19 cellular contexts compared by ENCODE assay signal in the genomic region with DNA sequence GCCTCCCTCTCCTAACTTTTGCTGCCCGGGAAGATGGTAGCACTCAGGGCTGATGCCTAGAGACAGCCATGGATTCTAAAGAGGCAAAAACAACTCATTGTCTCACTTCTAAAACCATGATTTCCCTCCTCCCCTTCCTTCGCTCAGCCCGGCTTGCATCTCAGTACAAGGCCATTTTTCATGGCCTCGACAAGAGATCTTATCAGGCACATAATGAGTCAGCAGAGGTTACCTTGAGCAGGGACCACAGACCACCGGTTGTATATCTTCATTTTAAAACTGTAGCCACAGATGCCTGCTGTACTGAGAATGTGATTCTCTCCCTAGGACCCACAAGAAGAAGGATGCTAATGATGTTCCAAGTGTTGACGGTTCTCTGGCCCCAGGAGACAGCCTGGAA.
DNase-seq lines count a peak whose midpoint lies in the region; ATAC-seq and TF ChIP-seq lines count a peak whose summit lies in the region.
"Had no signal": no experiment of that assay in that cellular context is flagged by ENCODE, and none has a peak within 500 bp of the region (broad histone marks: within the 10 kb centered on the region; RNA-seq: fewer than 3 reads in every experiment).

No MANE protein-coding gene starts in this region.

- H3K4me1 ChIP-seq in SK-N-SH (ENCODE audit: control insufficient read depth in 1 of 2, insufficient read depth in 2 of 2, low read depth in 1 of 2, low read length in 1 of 2): no peaks in the 10 kb centered on the region; a peak in 1 of 4 replicates
- H3K4me1 ChIP-seq in mesendoderm (ENCODE audit: control insufficient read depth, low read depth, low read length): no peaks in the 10 kb centered on the region
- H3K4me1 ChIP-seq: BLaER1, Caco-2 had no signal

- POLR2A ChIA-PET in SK-N-SH (lab: Yijun Ruan, JAX): no interaction called here

- H3K9ac ChIP-seq in SK-N-SH (no peak overlapping the region), mesendoderm (ENCODE audit: low read length) (no peak overlapping the region)
- H3K9ac ChIP-seq: BLaER1, GM23248 had no signal

- CTCF ChIA-PET in SK-N-SH (lab: Yijun Ruan, JAX): no interaction called here

- H2BK15ac ChIP-seq in mesendoderm (replicated peaks; ENCODE audit: low read depth): no peak overlapping the region

- H3F3A ChIP-seq in SK-N-SH (replicated peaks; ENCODE audit: insufficient read depth): no peaks in the 10 kb centered on the region

- no peak for TF ChIP-seq RAD21 in SK-N-SH (IDR thresholded peaks at IDR 0.05; ENCODE audit: low read length)

- no peak overlapping the region for H4K8ac ChIP-seq in mesendoderm (ENCODE audit: low read depth, low read length)

- H2BK120ac ChIP-seq in mesendoderm (ENCODE audit: low read depth, low read length): no peak overlapping the region

- no peaks in the 10 kb centered on the region for H3K9me3 ChIP-seq in SK-N-SH
- H3K9me3 ChIP-seq in MG63: no peaks in the 10 kb centered on the region
- H3K9me3 ChIP-seq: BLaER1, Caco-2 had no signal

- no peak overlapping the region for H3K18ac ChIP-seq in mesendoderm (ENCODE audit: low read length)

- WGBS in SK-N-SH (ENCODE audit: low lambda C conversion rate): 17% methylated on average over 6 of the region's 6 CpGs
- no CpG with 5 or more reads among the region's 6 CpGs for WGBS in mesendoderm (ENCODE audit: extremely low coverage, insufficient coverage, low lambda C conversion rate)

- H3K4ac ChIP-seq in mesendoderm (ENCODE audit: low read depth, low read length): no peak overlapping the region

- H3K27ac ChIP-seq in SK-N-SH (ENCODE audit: low read depth in 2 of 2, low read length in 1 of 2) (no peak overlapping the region), mesendoderm (ENCODE audit: low read depth, low read length) (no peak overlapping the region)
- H3K27ac ChIP-seq: 22Rv1, BLaER1, C4-2B, GM23248 had no signal

- TF ChIP-seq CTCF in SK-N-SH (IDR thresholded peaks at IDR 0.05): no peak

- H3K4me2 ChIP-seq in SK-N-SH: no peak overlapping the region
- no peak overlapping the region for H3K4me2 ChIP-seq in mesendoderm (ENCODE audit: low read length)
- H3K4me2 ChIP-seq: BLaER1 had no signal

- H3K56ac ChIP-seq in mesendoderm (ENCODE audit: low read length): no peak overlapping the region

- DNase-seq in SK-N-SH: no peak
- peak; percentile 16 for DNase-seq in H4 (ENCODE audit: low spot score)
- peak; percentile 30 for DNase-seq in SW480 (ENCODE audit: low spot score)
- peak; percentile 27 for DNase-seq in mesendoderm
- no peak for DNase-seq in MG63
- no peak for DNase-seq in activated CD4-positive, CD25-positive, alpha-beta regulatory T cell treated with anti-CD3 and anti-CD28 coated beads, Interleukin-2, amount 50 U/mL, for 72 hours
- DNase-seq in activated effector memory CD4-positive, alpha-beta T cell treated with anti-CD3 and anti-CD28 coated beads, Interleukin-2, amount 50 U/mL, for 16 hours: no peak
- DNase-seq: Caco-2; CD4-positive, CD25-positive, alpha-beta regulatory T cell; CD8-positive, alpha-beta T cell; DMS153; DND-41; GM23248; H9 had no signal

- H4K5ac ChIP-seq in mesendoderm (ENCODE audit: low read length): no peak overlapping the region

- H3K79me2 ChIP-seq in SK-N-SH (ENCODE audit: insufficient read depth): no peaks in the 10 kb centered on the region
- H3K79me2 ChIP-seq in mesendoderm (ENCODE audit: control insufficient read depth, insufficient read depth, low read length): no peaks in the 10 kb centered on the region

- no peak overlapping the region for H2BK5ac ChIP-seq in mesendoderm (ENCODE audit: low read length)

- H3K36me3 ChIP-seq in SK-N-SH (replicated peaks in 1 of 2; ENCODE audit: control insufficient read depth in 1 of 2, insufficient read depth in 2 of 2, low read length in 1 of 2) (no peaks in the 10 kb centered on the region), mesendoderm (ENCODE audit: control insufficient read depth, insufficient read depth, low read length) (no peaks in the 10 kb centered on the region), MG63 (no peaks in the 10 kb centered on the region)
- H3K36me3 ChIP-seq: BLaER1 had no signal

- H2AK5ac ChIP-seq in mesendoderm (ENCODE audit: low read length): no peak overlapping the region

- no peaks in the 10 kb centered on the region for H3K9me2 ChIP-seq in SK-N-SH

- H2AFZ ChIP-seq in SK-N-SH (ENCODE audit: low read depth): no peak overlapping the region
- H2AFZ ChIP-seq: GM23248 had no signal

- no peak for TF ChIP-seq EP300 in SK-N-SH (IDR thresholded peaks at IDR 0.05; ENCODE audit: borderline replicate concordance in 1 of 2, low read depth in 1 of 2, low read length in 1 of 2)

- no peak overlapping the region for H3K23ac ChIP-seq in mesendoderm (ENCODE audit: low read length)

- H3K27me3 ChIP-seq in SK-N-SH (ENCODE audit: insufficient read depth) (no peaks in the 10 kb centered on the region), mesendoderm (ENCODE audit: insufficient read depth, low read length, poor library complexity) (no peaks in the 10 kb centered on the region), MG63 (no peaks in the 10 kb centered on the region)
- H3K27me3 ChIP-seq: BLaER1 had no signal

- H3K4me3 ChIP-seq in SK-N-SH (ENCODE audit: low read depth in 2 of 2, low read length in 1 of 2) (no peak overlapping the region), mesendoderm (ENCODE audit: low read length) (no peak overlapping the region), MG63 (no peak overlapping the region)
- H3K4me3 ChIP-seq: BLaER1, GM23248 had no signal

- H4K20me1 ChIP-seq in SK-N-SH (ENCODE audit: insufficient read depth): no peaks in the 10 kb centered on the region
- H4K20me1 ChIP-seq: BLaER1 had no signal

- no peaks in the 10 kb centered on the region for H3K79me1 ChIP-seq in mesendoderm (ENCODE audit: low read length)

- no peak for ATAC-seq in SK-N-SH treated with all-trans-retinoic acid at 6 μM for 48 hours
- ATAC-seq: CD8-positive, alpha-beta T cell; HCT116 had no signal

TF ChIP-seq in SK-N-SH, 30 proteins besides CTCF, POLR2A, EP300 and RAD21:
- TF ChIP-seq MXI1 (IDR thresholded peaks at IDR 0.05; ENCODE audit: low read depth, low read length) (no peak), GATA2 (CRISPR knock-in tag; IDR thresholded peaks at IDR 0.05) (peak; percentile 33; the same call in 1 of the 2 replicates)

TF ChIP-seq in SK-N-SH treated with all-trans-retinoic acid at 6 μM for 48 hours, 23 proteins besides CTCF, POLR2A, EP300 and RAD21:
- TF ChIP-seq, protein P1, sequence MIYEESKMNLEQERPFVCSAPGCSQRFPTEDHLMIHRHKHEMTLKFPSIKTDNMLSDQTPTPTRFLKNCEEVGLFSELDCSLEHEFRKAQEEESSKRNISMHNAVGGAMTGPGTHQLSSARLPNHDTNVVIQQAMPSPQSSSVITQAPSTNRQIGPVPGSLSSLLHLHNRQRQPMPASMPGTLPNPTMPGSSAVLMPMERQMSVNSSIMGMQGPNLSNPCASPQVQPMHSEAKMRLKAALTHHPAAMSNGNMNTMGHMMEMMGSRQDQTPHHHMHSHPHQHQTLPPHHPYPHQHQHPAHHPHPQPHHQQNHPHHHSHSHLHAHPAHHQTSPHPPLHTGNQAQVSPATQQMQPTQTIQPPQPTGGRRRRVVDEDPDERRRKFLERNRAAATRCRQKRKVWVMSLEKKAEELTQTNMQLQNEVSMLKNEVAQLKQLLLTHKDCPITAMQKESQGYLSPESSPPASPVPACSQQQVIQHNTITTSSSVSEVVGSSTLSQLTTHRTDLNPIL (CRISPR knock-in tag; IDR thresholded peaks at IDR 0.05; ENCODE audit: low read depth): no peak
- TF ChIP-seq SNAI2 (CRISPR knock-in tag; IDR thresholded peaks at IDR 0.05) (no peak), BACH2 (CRISPR knock-in tag; IDR thresholded peaks at IDR 0.05; ENCODE audit: borderline replicate concordance) (no peak), ZNF8 (CRISPR knock-in tag; IDR thresholded peaks at IDR 0.05) (no peak), CSDC2 (CRISPR knock-in tag; IDR thresholded peaks at IDR 0.05) (no peak), RARB (CRISPR knock-in tag; IDR thresholded peaks at IDR 0.05) (no peak), OSR1 (CRISPR knock-in tag; IDR thresholded peaks at IDR 0.05) (no peak), ZNF565 (CRISPR knock-in tag; conservative IDR thresholded peaks at IDR 0.05; ENCODE audit: low read depth) (no peak), ZFP3 (CRISPR knock-in tag; IDR thresholded peaks at IDR 0.05) (no peak)

Comparison
In these comparisons a context has a peak if more than half of its experiments do, and no peak if none do; other contexts are left out.
1. DNase-seq: peak in H4 (single experiment), SW480 (single experiment) and mesendoderm (single experiment); none in SK-N-SH (single experiment), MG63 (single experiment), activated CD4-positive, CD25-positive, alpha-beta regulatory T cell treated with anti-CD3 and anti-CD28 coated beads, Interleukin-2, amount 50 U/mL, for 72 hours (single experiment) and activated effector memory CD4-positive, alpha-beta T cell treated with anti-CD3 and anti-CD28 coated beads, Interleukin-2, amount 50 U/mL, for 16 hours (single experiment).